ENCODE assay signal across 1 cellular context in the genomic region with DNA sequence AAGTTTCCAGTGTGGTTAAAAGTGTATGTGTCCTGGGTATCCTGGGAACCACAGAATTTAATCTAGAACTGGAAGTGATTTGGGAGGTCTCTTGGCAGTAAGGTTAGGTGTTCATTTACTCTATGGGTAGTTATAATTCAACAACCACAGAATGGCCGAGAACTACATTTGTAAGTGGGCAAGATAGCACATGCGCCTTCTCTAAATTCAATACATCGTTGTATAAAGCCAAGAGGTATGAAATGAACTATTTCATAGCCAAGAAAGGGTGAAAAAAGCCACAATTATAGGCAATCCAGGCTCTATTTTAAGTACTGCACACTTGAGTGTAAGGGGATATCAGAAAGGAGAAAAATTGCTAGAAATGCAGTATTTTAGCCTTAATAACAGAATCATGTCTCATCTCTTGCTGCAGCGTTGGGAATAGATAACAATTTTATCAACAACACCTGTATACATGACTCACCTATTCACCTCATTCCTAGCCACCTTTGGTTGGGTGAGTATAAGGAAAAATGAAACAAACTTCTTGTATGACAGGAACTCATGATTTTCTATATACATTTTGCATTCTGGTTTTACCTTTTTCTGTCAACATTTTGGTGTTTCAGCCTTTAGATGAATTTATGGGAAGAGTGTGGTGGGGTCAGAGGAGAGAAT.
TF ChIP-seq lines count a peak whose summit lies in the region.

No MANE protein-coding gene starts in this region.

TF ChIP-seq in GM23338, 12 proteins besides CTCF, POLR2A, EP300 and RAD21 (continued from another document):
- TF ChIP-seq, protein P1, sequence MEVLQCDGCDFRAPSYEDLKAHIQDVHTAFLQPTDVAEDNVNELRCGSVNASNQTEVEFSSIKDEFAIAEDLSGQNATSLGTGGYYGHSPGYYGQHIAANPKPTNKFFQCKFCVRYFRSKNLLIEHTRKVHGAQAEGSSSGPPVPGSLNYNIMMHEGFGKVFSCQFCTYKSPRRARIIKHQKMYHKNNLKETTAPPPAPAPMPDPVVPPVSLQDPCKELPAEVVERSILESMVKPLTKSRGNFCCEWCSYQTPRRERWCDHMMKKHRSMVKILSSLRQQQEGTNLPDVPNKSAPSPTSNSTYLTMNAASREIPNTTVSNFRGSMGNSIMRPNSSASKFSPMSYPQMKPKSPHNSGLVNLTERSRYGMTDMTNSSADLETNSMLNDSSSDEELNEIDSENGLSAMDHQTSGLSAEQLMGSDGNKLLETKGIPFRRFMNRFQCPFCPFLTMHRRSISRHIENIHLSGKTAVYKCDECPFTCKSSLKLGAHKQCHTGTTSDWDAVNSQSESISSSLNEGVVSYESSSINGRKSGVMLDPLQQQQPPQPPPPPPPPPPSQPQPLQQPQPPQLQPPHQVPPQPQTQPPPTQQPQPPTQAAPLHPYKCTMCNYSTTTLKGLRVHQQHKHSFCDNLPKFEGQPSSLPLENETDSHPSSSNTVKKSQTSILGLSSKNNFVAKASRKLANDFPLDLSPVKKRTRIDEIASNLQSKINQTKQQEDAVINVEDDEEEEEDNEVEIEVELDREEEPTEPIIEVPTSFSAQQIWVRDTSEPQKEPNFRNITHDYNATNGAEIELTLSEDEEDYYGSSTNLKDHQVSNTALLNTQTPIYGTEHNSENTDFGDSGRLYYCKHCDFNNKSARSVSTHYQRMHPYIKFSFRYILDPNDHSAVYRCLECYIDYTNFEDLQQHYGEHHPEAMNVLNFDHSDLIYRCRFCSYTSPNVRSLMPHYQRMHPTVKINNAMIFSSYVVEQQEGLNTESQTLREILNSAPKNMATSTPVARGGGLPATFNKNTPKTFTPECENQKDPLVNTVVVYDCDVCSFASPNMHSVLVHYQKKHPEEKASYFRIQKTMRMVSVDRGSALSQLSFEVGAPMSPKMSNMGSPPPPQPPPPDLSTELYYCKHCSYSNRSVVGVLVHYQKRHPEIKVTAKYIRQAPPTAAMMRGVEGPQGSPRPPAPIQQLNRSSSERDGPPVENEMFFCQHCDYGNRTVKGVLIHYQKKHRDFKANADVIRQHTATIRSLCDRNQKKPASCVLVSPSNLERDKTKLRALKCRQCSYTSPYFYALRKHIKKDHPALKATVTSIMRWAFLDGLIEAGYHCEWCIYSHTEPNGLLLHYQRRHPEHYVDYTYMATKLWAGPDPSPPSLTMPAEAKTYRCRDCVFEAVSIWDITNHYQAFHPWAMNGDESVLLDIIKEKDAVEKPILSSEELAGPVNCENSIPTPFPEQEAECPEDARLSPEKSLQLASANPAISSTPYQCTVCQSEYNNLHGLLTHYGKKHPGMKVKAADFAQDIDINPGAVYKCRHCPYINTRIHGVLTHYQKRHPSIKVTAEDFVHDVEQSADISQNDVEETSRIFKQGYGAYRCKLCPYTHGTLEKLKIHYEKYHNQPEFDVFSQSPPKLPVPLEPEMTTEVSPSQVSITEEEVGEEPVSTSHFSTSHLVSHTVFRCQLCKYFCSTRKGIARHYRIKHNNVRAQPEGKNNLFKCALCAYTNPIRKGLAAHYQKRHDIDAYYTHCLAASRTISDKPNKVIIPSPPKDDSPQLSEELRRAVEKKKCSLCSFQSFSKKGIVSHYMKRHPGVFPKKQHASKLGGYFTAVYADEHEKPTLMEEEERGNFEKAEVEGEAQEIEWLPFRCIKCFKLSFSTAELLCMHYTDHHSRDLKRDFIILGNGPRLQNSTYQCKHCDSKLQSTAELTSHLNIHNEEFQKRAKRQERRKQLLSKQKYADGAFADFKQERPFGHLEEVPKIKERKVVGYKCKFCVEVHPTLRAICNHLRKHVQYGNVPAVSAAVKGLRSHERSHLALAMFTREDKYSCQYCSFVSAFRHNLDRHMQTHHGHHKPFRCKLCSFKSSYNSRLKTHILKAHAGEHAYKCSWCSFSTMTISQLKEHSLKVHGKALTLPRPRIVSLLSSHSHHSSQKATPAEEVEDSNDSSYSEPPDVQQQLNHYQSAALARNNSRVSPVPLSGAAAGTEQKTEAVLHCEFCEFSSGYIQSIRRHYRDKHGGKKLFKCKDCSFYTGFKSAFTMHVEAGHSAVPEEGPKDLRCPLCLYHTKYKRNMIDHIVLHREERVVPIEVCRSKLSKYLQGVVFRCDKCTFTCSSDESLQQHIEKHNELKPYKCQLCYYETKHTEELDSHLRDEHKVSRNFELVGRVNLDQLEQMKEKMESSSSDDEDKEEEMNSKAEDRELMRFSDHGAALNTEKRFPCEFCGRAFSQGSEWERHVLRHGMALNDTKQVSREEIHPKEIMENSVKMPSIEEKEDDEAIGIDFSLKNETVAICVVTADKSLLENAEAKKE (CRISPR knock-in tag; IDR thresholded peaks at IDR 0.05), result no peak
- TF ChIP-seq ZNF114 (CRISPR knock-in tag; IDR thresholded peaks at IDR 0.05), result no peak
- TF ChIP-seq ZNF331 (CRISPR knock-in tag; IDR thresholded peaks at IDR 0.05; ENCODE audit: low read depth), result no peak
